ENCODE assay signal across 8 cellular contexts in the genomic region with DNA sequence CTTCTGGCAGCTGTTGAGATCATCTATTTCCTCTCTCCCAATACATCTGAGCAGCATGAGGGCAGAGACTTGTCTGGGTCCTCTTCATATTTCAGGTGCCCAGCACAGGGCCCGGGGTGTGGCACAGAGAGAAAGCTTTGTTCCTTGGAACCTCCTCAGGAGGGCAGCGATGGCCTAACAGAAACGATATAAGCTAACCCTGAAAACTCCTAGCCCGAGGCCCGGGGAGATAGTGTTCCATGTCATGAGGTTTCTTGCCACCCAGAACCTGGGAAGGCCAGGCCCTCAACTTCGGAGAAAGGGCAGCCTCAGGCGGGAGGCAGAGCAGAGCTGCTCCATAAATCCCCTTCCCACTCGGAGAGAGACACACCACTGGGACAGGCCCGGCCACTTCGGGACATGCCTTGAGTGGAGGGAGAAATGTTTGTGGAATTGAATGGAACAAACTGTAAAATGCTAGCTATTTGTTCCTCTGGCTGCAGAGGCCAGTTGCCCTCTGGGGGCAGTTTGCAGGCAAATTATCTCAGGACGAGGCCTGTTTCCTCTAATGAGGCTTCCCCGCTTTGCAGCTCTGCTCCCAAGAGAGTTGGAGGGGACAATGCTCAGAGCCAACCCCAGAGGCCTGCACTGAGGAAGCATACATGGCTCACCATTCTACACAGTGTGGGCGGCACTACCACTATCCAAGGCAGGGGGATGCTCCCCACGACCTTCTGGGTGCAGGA. TPM values are rescaled to one million over a fixed set of nuclear protein-coding genes. Genes with fewer than 3 reads are reported as not detected.
A peak's percentile ranks its signal among the peaks of the same experiment; 100 is the strongest.
DNase-seq lines count a peak whose midpoint lies in the region; ATAC-seq and TF ChIP-seq lines count a peak whose summit lies in the region.

No MANE protein-coding gene starts in this region.

- TF ChIP-seq CTCF in CD14-positive monocyte (IDR thresholded peaks at IDR 0.05) (no peak), lower lobe of right lung (IDR thresholded peaks at IDR 0.05) (no peak)

- intact Hi-C loops in CD14-positive monocyte (cut with micrococcal nuclease) (loop anchor here in 1 of 2 donors (5.0 kb wide), 1 partner anchor 42 kb away; no protein-coding TSS in a partner anchor), lower lobe of right lung (cut with DNase I) (no loop called here)

- H3K4me3 ChIP-seq in lower lobe of right lung, result peak overlapping the region; percentile 33

- H3K27ac ChIP-seq in lower lobe of right lung, result peak overlapping the region; percentile 86

- no peaks in the 10 kb centered on the region for H3K27me3 ChIP-seq in lower lobe of right lung (ENCODE audit: low read depth)

- H3K4me1 Mint-ChIP-seq in CD14-positive monocyte, result peaks cover 99% of the 10 kb centered on the region
- H3K4me1 Mint-ChIP-seq in activated naive CD8-positive, alpha-beta T cell treated with anti-CD3 and anti-CD28 coated beads, Interleukin-2, amount 50 U/mL, for 24 hours, result peaks cover 87% of the 10 kb centered on the region

- peak overlapping the region; percentile 87 to 97 (median 96) for H3K27ac Mint-ChIP-seq in CD14-positive monocyte
- peak overlapping the region; percentile 83 for H3K27ac Mint-ChIP-seq in activated naive CD8-positive, alpha-beta T cell treated with anti-CD3 and anti-CD28 coated beads, Interleukin-2, amount 50 U/mL, for 24 hours

- H3K36me3 ChIP-seq in lower lobe of right lung, result peaks cover 6% of the 10 kb centered on the region

- peaks cover 30 to 66% of the 10 kb centered on the region in 2 donors for H3K36me3 Mint-ChIP-seq in CD14-positive monocyte
- H3K36me3 Mint-ChIP-seq in activated naive CD8-positive, alpha-beta T cell treated with anti-CD3 and anti-CD28 coated beads, Interleukin-2, amount 50 U/mL, for 24 hours (ENCODE audit: low read depth), result peaks cover 3% of the 10 kb centered on the region

- H3K9me3 ChIP-seq in lower lobe of right lung, result no peaks in the 10 kb centered on the region

- no peaks in the 10 kb centered on the region for H3K27me3 Mint-ChIP-seq in CD14-positive monocyte (ENCODE audit: low read depth in 3 of 3)
- no peaks in the 10 kb centered on the region for H3K27me3 Mint-ChIP-seq in activated naive CD8-positive, alpha-beta T cell treated with anti-CD3 and anti-CD28 coated beads, Interleukin-2, amount 50 U/mL, for 24 hours

- peak overlapping the region; percentile 73 to 88 for H3K4me3 Mint-ChIP-seq in CD14-positive monocyte
- peak overlapping the region; percentile 54 for H3K4me3 Mint-ChIP-seq in activated naive CD8-positive, alpha-beta T cell treated with anti-CD3 and anti-CD28 coated beads, Interleukin-2, amount 50 U/mL, for 24 hours

- DNase-seq in CD14-positive monocyte (ENCODE audit: low spot score) (no peak), lower lobe of right lung (no peak), A172 (ENCODE audit: low spot score) (no peak), medulla oblongata (ENCODE audit: extremely low spot score) (no peak)
- DNase-seq in activated naive CD8-positive, alpha-beta T cell treated with anti-CD3 and anti-CD28 coated beads, Interleukin-2, amount 50 U/mL, for 24 hours, result no peak

- peaks cover 0 to 2% (median 0%) of the 10 kb centered on the region in 7 donors for H3K9me3 Mint-ChIP-seq in CD14-positive monocyte
- H3K9me3 Mint-ChIP-seq in activated naive CD8-positive, alpha-beta T cell treated with anti-CD3 and anti-CD28 coated beads, Interleukin-2, amount 50 U/mL, for 24 hours, result no peaks in the 10 kb centered on the region

- ATAC-seq in HG03442 (IDR thresholded peaks at IDR 0.05; ENCODE audit: unreplicated experiment) (peak; percentile 38), lower lobe of right lung (peak in 1 of 2 donors; percentile 1), GM19324 (IDR thresholded peaks at IDR 0.05; ENCODE audit: low FRiP score, unreplicated experiment) (no peak), HG02623 (IDR thresholded peaks at IDR 0.05; ENCODE audit: unreplicated experiment) (no peak)
- no peak for ATAC-seq in activated naive CD8-positive, alpha-beta T cell treated with anti-CD3 and anti-CD28 coated beads, Interleukin-2, amount 50 U/mL, for 24 hours

- H3K4me1 ChIP-seq in lower lobe of right lung, result peaks cover 100% of the 10 kb centered on the region

RNA-seq across cellular contexts. Expression of a gene that starts 11.6 kb away (rescaled TPM):
- polyA plus RNA-seq in CD14-positive monocyte, result 10 to 100 TPM; 52.6 to 66.5 TPM
- total RNA-seq in lower lobe of right lung, result 187 TPM
- total RNA-seq in A172 (2014; rRNA removed; shearing (Covaris generic)), result 18.4 and 22.2 TPM in 2 replicates

RNA-seq across cellular contexts. Expression of a gene that starts 59.5 kb away (rescaled TPM):
- polyA plus RNA-seq in CD14-positive monocyte, result 1,000 to 10,000 TPM; 1,448 to 1,563 TPM
- 1,761 TPM for total RNA-seq in lower lobe of right lung
- total RNA-seq in A172 (2014; rRNA removed; shearing (Covaris generic)), result 1,638 and 1,693 TPM in 2 replicates
